Comparison of ENCODE assay signal across 1 cellular context in the genomic region with DNA sequence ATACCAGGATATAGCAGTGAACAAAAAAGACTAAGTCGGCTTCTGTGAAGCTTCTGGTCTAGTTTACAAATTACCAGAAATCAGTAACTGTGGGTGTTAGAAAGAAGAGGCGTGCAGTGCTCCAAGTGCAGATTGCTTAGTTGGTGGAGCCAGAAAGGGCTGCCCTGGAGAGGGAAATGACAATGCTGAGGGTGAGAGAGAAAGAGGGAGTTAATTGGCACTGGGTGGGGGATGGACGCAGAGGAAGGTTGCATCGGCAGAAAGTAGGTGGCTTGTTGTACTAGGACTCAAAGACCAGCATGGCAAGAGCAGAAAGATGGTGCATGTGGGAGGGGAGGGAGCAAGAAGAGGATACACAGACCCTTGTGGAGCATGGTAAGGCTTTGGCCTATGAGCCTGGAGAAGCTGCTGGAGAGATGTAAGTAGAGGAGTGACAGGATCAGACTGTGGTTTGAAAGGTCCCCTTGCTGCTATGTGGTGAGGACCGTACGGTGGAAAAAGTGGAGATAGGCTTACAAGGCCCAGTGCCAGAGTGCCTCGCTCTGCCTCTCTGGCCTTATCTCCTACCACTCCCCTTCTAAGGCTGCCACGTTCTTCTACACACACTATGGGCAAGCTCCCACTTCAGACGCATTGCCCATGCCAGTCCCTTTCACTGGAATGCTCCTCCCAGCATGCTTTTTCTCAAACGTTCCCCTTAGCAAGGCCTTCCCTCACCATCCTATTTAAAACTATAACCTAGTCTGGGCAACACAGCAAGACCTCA.
TF ChIP-seq lines count a peak whose summit lies in the region.

No MANE protein-coding gene starts in this region.

TF ChIP-seq in IMR-90, 13 proteins besides CTCF, POLR2A, EP300 and RAD21:
- no peak for TF ChIP-seq CHD1 (IDR thresholded peaks at IDR 0.05; ENCODE audit: low read depth, low read length)
